1 cellular context compared by ENCODE assay signal in the genomic region with DNA sequence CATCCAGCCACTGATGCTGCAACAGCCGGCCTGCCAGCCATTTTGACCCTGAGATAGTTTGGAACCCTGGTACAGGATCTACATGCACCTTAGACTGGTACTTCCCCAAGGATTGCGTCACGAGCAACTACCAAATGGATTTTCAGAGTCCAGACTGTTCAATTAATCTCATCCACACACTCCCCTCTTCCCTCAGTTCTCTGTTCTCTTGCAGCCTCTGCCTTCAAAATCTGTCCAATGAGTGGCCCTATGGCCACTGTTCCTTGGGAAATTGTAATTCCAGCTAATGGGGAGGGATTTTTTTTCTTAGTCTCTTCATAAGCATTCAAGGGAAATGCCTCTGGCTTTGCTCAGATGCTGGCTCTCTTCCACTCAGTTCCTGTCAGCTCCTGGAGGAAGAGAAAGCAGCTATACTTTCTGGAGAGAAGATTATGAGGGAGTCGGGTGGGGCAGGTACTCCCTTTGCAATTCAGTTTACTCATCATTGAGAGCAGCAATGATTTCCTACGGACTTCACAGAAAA.
TF ChIP-seq lines count a peak whose summit lies in the region.

No MANE protein-coding gene starts in this region.

TF ChIP-seq in HEK293T, 16 proteins besides CTCF, POLR2A, EP300 and RAD21 (continued from another document):
- TF ChIP-seq NFRKB (IDR thresholded peaks at IDR 0.05) (no peak), FOXM1 (IDR thresholded peaks at IDR 0.05; ENCODE audit: borderline replicate concordance) (no peak), FOXA1 (IDR thresholded peaks at IDR 0.05) (no peak)
